2 cellular contexts compared by ENCODE assay signal in genomic region chr16:82298472-82298871, GRCh38.
TF ChIP-seq lines count a peak whose summit lies in the region.

No MANE protein-coding gene starts in this region.

TF ChIP-seq in HCT116, 20 proteins besides CTCF, POLR2A, EP300 and RAD21:
- no peak for TF ChIP-seq SP1 (IDR thresholded peaks at IDR 0.05; ENCODE audit: low read depth)
- TF ChIP-seq EZH2phosphoT487 (IDR thresholded peaks at IDR 0.05; ENCODE audit: borderline replicate concordance): no peak
- TF ChIP-seq REST (IDR thresholded peaks at IDR 0.05; ENCODE audit: low read depth): no peak
- no peak for TF ChIP-seq YY1 (IDR thresholded peaks at IDR 0.05; ENCODE audit: extremely low read depth, insufficient replicate concordance, low read depth, low read length)
- no peak for TF ChIP-seq SIN3A (IDR thresholded peaks at IDR 0.05; ENCODE audit: low read depth)
- TF ChIP-seq CBX3 (IDR thresholded peaks at IDR 0.05; ENCODE audit: low read depth): no peak
- TF ChIP-seq CEBPB (IDR thresholded peaks at IDR 0.05; ENCODE audit: low read depth): no peak
- TF ChIP-seq POLR2AphosphoS5 (IDR thresholded peaks at IDR 0.05; ENCODE audit: low read depth, low read length): no peak
- TF ChIP-seq SRF (IDR thresholded peaks at IDR 0.05; ENCODE audit: low read depth): no peak
- no peak for TF ChIP-seq ZBTB33 (IDR thresholded peaks at IDR 0.05; ENCODE audit: extremely low read depth, insufficient replicate concordance, low read length)
- TF ChIP-seq JUND (IDR thresholded peaks at IDR 0.05): no peak
- TF ChIP-seq ELF1 (IDR thresholded peaks at IDR 0.05; ENCODE audit: borderline replicate concordance, low read depth): no peak
- TF ChIP-seq EGR1 (IDR thresholded peaks at IDR 0.05; ENCODE audit: low read depth): no peak
- no peak for TF ChIP-seq ATF3 (IDR thresholded peaks at IDR 0.05)
- no peak for TF ChIP-seq EZH2 (IDR thresholded peaks at IDR 0.05)
- no peak for TF ChIP-seq MAX (IDR thresholded peaks at IDR 0.05)

TF ChIP-seq in K562, 482 proteins besides CTCF, POLR2A, EP300 and RAD21:
- TF ChIP-seq KDM5B (IDR thresholded peaks at IDR 0.05; ENCODE audit: insufficient replicate concordance, low read depth, low read length): no peak
- TF ChIP-seq YBX1 (IDR thresholded peaks at IDR 0.05): no peak
- no peak for TF ChIP-seq TARDBP (IDR thresholded peaks at IDR 0.05)
- no peak for TF ChIP-seq HCFC1 (IDR thresholded peaks at IDR 0.05; ENCODE audit: low read depth, low read length)
- no peak for TF ChIP-seq ASH1L (IDR thresholded peaks at IDR 0.05; ENCODE audit: borderline replicate concordance, low read depth, partially characterized antibody)
- no peak for TF ChIP-seq HES1 (IDR thresholded peaks at IDR 0.05; ENCODE audit: low read depth)
- no peak for TF ChIP-seq POLR2B (IDR thresholded peaks at IDR 0.05; ENCODE audit: low read depth, partially characterized antibody)
- no peak for TF ChIP-seq ZNF639 (CRISPR knock-in tag; conservative IDR thresholded peaks at IDR 0.05 in 1 of 2, IDR thresholded peaks at IDR 0.05 in 1 of 2)
- no peak for TF ChIP-seq GABPB2 (CRISPR knock-in tag; conservative IDR thresholded peaks at IDR 0.05)
- no peak for TF ChIP-seq CREB5 (CRISPR knock-in tag; IDR thresholded peaks at IDR 0.05)
- TF ChIP-seq ZNF507 (tag; conservative IDR thresholded peaks at IDR 0.05): no peak
- TF ChIP-seq ZNF644 (tag; IDR thresholded peaks at IDR 0.05; ENCODE audit: low read depth): no peak
- TF ChIP-seq JUND (IDR thresholded peaks at IDR 0.05; ENCODE audit: borderline replicate concordance, low read depth, low read length): no peak
- TF ChIP-seq JUND (tag; IDR thresholded peaks at IDR 0.05; ENCODE audit: borderline replicate concordance, low read depth, low read length): no peak
